ENCODE assay signal across 10 cellular contexts in the genomic region with DNA sequence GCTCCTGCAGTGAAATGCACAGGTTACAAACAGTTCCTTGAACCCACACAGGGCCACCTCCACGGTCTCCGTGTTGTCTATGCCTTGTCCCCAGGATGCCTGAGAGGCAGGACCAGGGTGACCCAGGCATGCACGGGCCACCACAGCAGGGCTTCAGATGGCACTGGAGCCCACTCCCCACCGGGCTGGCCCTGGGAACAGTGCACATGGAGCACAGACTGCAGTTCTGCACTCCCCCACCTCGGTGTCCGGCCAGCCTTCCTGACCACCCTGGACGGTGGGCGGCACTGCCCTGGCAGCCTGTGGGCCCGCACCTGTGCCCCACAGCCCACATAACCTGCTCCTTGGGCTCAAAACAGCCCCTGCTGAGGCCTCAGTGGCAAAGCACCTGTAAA. TPM values are rescaled to one million over a fixed set of nuclear protein-coding genes. Genes with fewer than 3 reads are reported as not detected.
DNase-seq lines count a peak whose midpoint lies in the region; ATAC-seq and TF ChIP-seq lines count a peak whose summit lies in the region.
"Had no signal": no experiment of that assay in that cellular context is flagged by ENCODE, and none has a peak within 500 bp of the region (broad histone marks: within the 10 kb centered on the region; RNA-seq: fewer than 3 reads in every experiment).

No MANE protein-coding gene starts in this region.

- H3K27me3 Mint-ChIP-seq in T-helper 2 cell treated with Interferon-gamma antibody and Interleukin-4, amounts not matched to agents 5 μg/mL and 100 μg/mL, for 36 hours (ENCODE audit: low read depth) = no peaks in the 10 kb centered on the region
- no peaks in the 10 kb centered on the region for H3K27me3 Mint-ChIP-seq in effector memory CD8-positive, alpha-beta T cell

- WGBS in smooth muscle cell (ENCODE audit: low lambda C conversion rate) = 94% methylated on average over 9 of the region's 9 CpGs

- H3K27ac ChIP-seq in OCI-LY3 (ENCODE audit: low read length) = peak overlapping the region; percentile 93
- peak overlapping the region; percentile 69 for H3K27ac ChIP-seq in smooth muscle cell (ENCODE audit: low read depth)

- H3K4me3 ChIP-seq in OCI-LY3 (ENCODE audit: low read length) = peak overlapping the region; percentile 79
- H3K4me3 ChIP-seq in smooth muscle cell = no peak overlapping the region
- H3K4me3 ChIP-seq: pancreas had no signal

- H3K27me3 ChIP-seq in OCI-LY3 (ENCODE audit: low read depth, low read length) (no peaks in the 10 kb centered on the region), smooth muscle cell (ENCODE audit: low read depth) (no peaks in the 10 kb centered on the region)
- H3K27me3 ChIP-seq: pancreas had no signal

- H3K36me3 ChIP-seq in OCI-LY3 (replicated peaks; ENCODE audit: low read depth, low read length) = peaks cover 18% of the 10 kb centered on the region
- no peaks in the 10 kb centered on the region for H3K36me3 ChIP-seq in smooth muscle cell (ENCODE audit: low read depth)
- H3K36me3 ChIP-seq: pancreas had no signal

- H3K36me3 Mint-ChIP-seq in T-helper 2 cell treated with Interferon-gamma antibody and Interleukin-4, amounts not matched to agents 5 μg/mL and 100 μg/mL, for 36 hours (ENCODE audit: low read depth) = no peaks in the 10 kb centered on the region
- H3K36me3 Mint-ChIP-seq in effector memory CD8-positive, alpha-beta T cell (ENCODE audit: insufficient read depth) = peaks cover 62% of the 10 kb centered on the region

- peaks cover 97% of the 10 kb centered on the region for H3K79me2 ChIP-seq in OCI-LY3 (ENCODE audit: low read length)
- peaks cover 95% of the 10 kb centered on the region for H3K79me2 ChIP-seq in smooth muscle cell (ENCODE audit: low read depth)

- H2AFZ ChIP-seq in OCI-LY3 (ENCODE audit: low read depth, low read length) (no peak overlapping the region), smooth muscle cell (ENCODE audit: low read depth) (no peak overlapping the region)

- peaks cover 11% of the 10 kb centered on the region for H3F3A ChIP-seq in smooth muscle cell (ENCODE audit: low read depth)

- H3K9me3 Mint-ChIP-seq in T-helper 2 cell treated with Interferon-gamma antibody and Interleukin-4, amounts not matched to agents 5 μg/mL and 100 μg/mL, for 36 hours = no peaks in the 10 kb centered on the region
- H3K9me3 Mint-ChIP-seq in effector memory CD8-positive, alpha-beta T cell = no peaks in the 10 kb centered on the region

- H4K20me1 ChIP-seq in OCI-LY3 (ENCODE audit: insufficient read depth, low read length) = peaks cover 3% of the 10 kb centered on the region; the same call in 1 of the 2 replicates
- H4K20me1 ChIP-seq in smooth muscle cell (ENCODE audit: low read depth) = peaks cover 100% of the 10 kb centered on the region

- H3K9ac ChIP-seq in OCI-LY3 (ENCODE audit: low read length) (peak overlapping the region; percentile 97), smooth muscle cell (ENCODE audit: low read depth) (no peak overlapping the region)

- TF ChIP-seq CTCF in OCI-LY3 (IDR thresholded peaks at IDR 0.05; ENCODE audit: low read depth, low read length) (no peak), smooth muscle cell (IDR thresholded peaks at IDR 0.05; ENCODE audit: borderline replicate concordance, insufficient read depth, poor library complexity, severe bottlenecking) (no peak)

- H3K4me3 Mint-ChIP-seq in T-helper 2 cell treated with Interferon-gamma antibody and Interleukin-4, amounts not matched to agents 5 μg/mL and 100 μg/mL, for 36 hours = peak overlapping the region; percentile 87
- peak overlapping the region; percentile 78 to 83 for H3K4me3 Mint-ChIP-seq in effector memory CD8-positive, alpha-beta T cell

- DNase-seq in T-helper 2 cell treated with Interferon-gamma antibody and Interleukin-4, amounts not matched to agents 5 μg/mL and 100 μg/mL, for 36 hours (ENCODE audit: low spot score) = no peak
- DNase-seq in T-helper 2 cell = no peak
- DNase-seq in effector memory CD8-positive, alpha-beta T cell = no peak
- DNase-seq in smooth muscle cell (lab: John Stamatoyannopoulos, UW; ENCODE audit: unreplicated experiment) = no peak
- DNase-seq in NCI-H2029 (lab: John Stamatoyannopoulos, UW) = no peak
- DNase-seq in NCI-H2107 treated with DMSO at 0.1 percent for 48 hours (lab: John Stamatoyannopoulos, UW; ENCODE audit: unreplicated experiment) = no peak
- no peak for DNase-seq in NCI-H1105 treated with DMSO at 0.1 percent for 48 hours (lab: John Stamatoyannopoulos, UW)
- DNase-seq: NCI-H146 had no signal

- peak overlapping the region; percentile 89 for H3K27ac Mint-ChIP-seq in T-helper 2 cell treated with Interferon-gamma antibody and Interleukin-4, amounts not matched to agents 5 μg/mL and 100 μg/mL, for 36 hours
- H3K27ac Mint-ChIP-seq in effector memory CD8-positive, alpha-beta T cell = peak overlapping the region; percentile 93 to 95

- H3K4me1 Mint-ChIP-seq in T-helper 2 cell treated with Interferon-gamma antibody and Interleukin-4, amounts not matched to agents 5 μg/mL and 100 μg/mL, for 36 hours (ENCODE audit: low read depth) = peaks cover 65% of the 10 kb centered on the region
- H3K4me1 Mint-ChIP-seq in effector memory CD8-positive, alpha-beta T cell (ENCODE audit: low read depth in 2 of 2) = peaks cover 62 to 72% of the 10 kb centered on the region in 2 donors

- H3K4me2 ChIP-seq in OCI-LY3 (ENCODE audit: low read length) (peak overlapping the region; percentile 92), smooth muscle cell (peak overlapping the region; percentile 43)

- ATAC-seq in effector memory CD8-positive, alpha-beta T cell (replicated peaks) = no peak

- peaks cover 85% of the 10 kb centered on the region for H3K4me1 ChIP-seq in OCI-LY3 (ENCODE audit: low read length)
- H3K4me1 ChIP-seq in smooth muscle cell (ENCODE audit: low read depth) = peaks cover 33% of the 10 kb centered on the region

- H3K9me3 ChIP-seq in OCI-LY3 (ENCODE audit: insufficient read depth, low read length) (no peaks in the 10 kb centered on the region), smooth muscle cell (replicated peaks; ENCODE audit: low read depth) (no peaks in the 10 kb centered on the region)
- H3K9me3 ChIP-seq: pancreas had no signal

RNA-seq across cellular contexts. Expression of gene SLC35E1, which starts 14.3 kb away (rescaled TPM):
- 35.3 TPM in 2 replicates for total RNA-seq in smooth muscle cell
- polyA plus RNA-seq in smooth muscle cell = 37.3 and 43.9 TPM in 2 replicates

RNA-seq across cellular contexts. Expression of gene MED26, which starts 41.5 kb away (rescaled TPM):
- total RNA-seq in smooth muscle cell = 6.3 and 13.6 TPM in 2 replicates
- polyA plus RNA-seq in smooth muscle cell = 9.6 and 11.7 TPM in 2 replicates

RNA-seq across cellular contexts. Expression of gene CHERP, which starts 44.2 kb away (rescaled TPM):
- total RNA-seq in smooth muscle cell = 4.1 and 9.5 TPM in 2 replicates
- polyA plus RNA-seq in smooth muscle cell = 29.2 and 43.4 TPM in 2 replicates
